Comparison of ENCODE assay signal across 1 cellular context in genomic region chr1:103461171-103462105, GRCh38.
TF ChIP-seq lines count a peak whose summit lies in the region.

No MANE protein-coding gene starts in this region.

TF ChIP-seq in H1, 55 proteins besides CTCF, POLR2A, EP300 and RAD21 (continued from another document):
- no peak for TF ChIP-seq CHD7 (IDR thresholded peaks at IDR 0.05; ENCODE audit: insufficient replicate concordance, low read length)
- no peak for TF ChIP-seq BACH1 (IDR thresholded peaks at IDR 0.05; ENCODE audit: low read length)
- TF ChIP-seq SUZ12 (IDR thresholded peaks at IDR 0.05; ENCODE audit: low read length) = no peak
- no peak for TF ChIP-seq KDM5A (IDR thresholded peaks at IDR 0.05; ENCODE audit: low read length)
- TF ChIP-seq ATF2 (IDR thresholded peaks at IDR 0.05; ENCODE audit: low read length) = no peak
- TF ChIP-seq RFX5 (IDR thresholded peaks at IDR 0.05; ENCODE audit: borderline replicate concordance, low read depth, low read length) = no peak
- TF ChIP-seq USF2 (IDR thresholded peaks at IDR 0.05; ENCODE audit: low read length) = no peak
